ENCODE assay signal across 8 cellular contexts in the genomic region with DNA sequence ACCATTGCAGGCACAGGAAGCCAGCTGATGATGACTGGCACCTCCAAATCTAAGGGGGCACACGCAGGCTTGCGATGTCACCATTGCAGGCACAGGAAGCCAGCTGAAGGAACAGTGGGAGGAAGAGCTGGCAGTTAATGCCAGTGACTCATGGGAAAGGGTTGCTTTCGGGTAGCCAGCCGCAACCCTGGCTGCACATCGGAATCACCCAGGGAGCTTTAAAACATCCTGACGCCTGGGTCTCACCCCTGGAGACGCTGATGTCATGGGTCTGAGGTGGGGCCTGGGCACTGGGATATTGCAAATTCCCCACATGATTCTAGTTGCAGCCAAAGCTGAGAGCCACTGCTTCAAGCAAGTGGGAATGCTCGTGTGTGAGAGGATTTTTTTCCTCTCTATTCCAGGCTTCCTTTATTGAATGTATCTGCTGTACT. TPM values are rescaled to one million over a fixed set of nuclear protein-coding genes. Genes with fewer than 3 reads are reported as not detected.
DNase-seq lines count a peak whose midpoint lies in the region; ATAC-seq and TF ChIP-seq lines count a peak whose summit lies in the region.

No MANE protein-coding gene starts in this region.

- H3K36me3 ChIP-seq in CD8-positive, alpha-beta T cell (ENCODE audit: insufficient read depth, low read length): no peaks in the 10 kb centered on the region
- H3K36me3 ChIP-seq in H7 (replicated peaks; ENCODE audit: control insufficient read depth, insufficient read depth, low read length): no peaks in the 10 kb centered on the region

- H3K27me3 Mint-ChIP-seq in CD8-positive, alpha-beta T cell (ENCODE audit: low read depth): no peaks in the 10 kb centered on the region

- peak; percentile 75 for ATAC-seq in CD8-positive, alpha-beta T cell
- ATAC-seq in GM19324 (IDR thresholded peaks at IDR 0.05; ENCODE audit: low FRiP score, unreplicated experiment): no peak

- CTCF ChIA-PET in CD8-positive, alpha-beta T cell (lab: Charles Lee): interaction anchor here (0.6 to 10.3 kb wide), 6 partner anchors 10 to 779 kb away, joined by 3 to 233 read pairs (median 105); a partner anchor contains a TSS

- H3K27ac Mint-ChIP-seq in CD8-positive, alpha-beta T cell: no peak overlapping the region

- peaks cover 62% of the 10 kb centered on the region for H3K4me1 Mint-ChIP-seq in CD8-positive, alpha-beta T cell (ENCODE audit: low read depth)

- no peaks in the 10 kb centered on the region for H3K27me3 ChIP-seq in CD8-positive, alpha-beta T cell (ENCODE audit: insufficient read depth, low read length)
- H3K27me3 ChIP-seq in H7 (ENCODE audit: control insufficient read depth, insufficient read depth, low read length): no peaks in the 10 kb centered on the region

- intact Hi-C loops in CD8-positive, alpha-beta T cell (cut with DNase I, micrococcal nuclease): no loop called here
- intact Hi-C loops in posterior vena cava (cut with DNase I): no loop called here

- no peaks in the 10 kb centered on the region for H3K36me3 Mint-ChIP-seq in CD8-positive, alpha-beta T cell

- TF ChIP-seq CTCF in CD8-positive, alpha-beta T cell (IDR thresholded peaks at IDR 0.05): no peak
- TF ChIP-seq CTCF in fibroblast of mammary gland (conservative IDR thresholded peaks at IDR 0.05; ENCODE audit: control insufficient read depth, insufficient read depth, low read depth, low read length): no peak

- H3K9me3 ChIP-seq in CD8-positive, alpha-beta T cell (ENCODE audit: low read length): no peaks in the 10 kb centered on the region

- peaks cover 44% of the 10 kb centered on the region for H3K4me1 ChIP-seq in CD8-positive, alpha-beta T cell (ENCODE audit: insufficient read depth, low read length)

- POLR2A ChIA-PET in CD8-positive, alpha-beta T cell (lab: Charles Lee): interaction anchor here (8.0 kb wide), 1 partner anchor 10 kb away, joined by 61 read pairs; no protein-coding TSS in a partner anchor

- H3K27ac ChIP-seq in CD8-positive, alpha-beta T cell (ENCODE audit: low read depth, low read length): no peak overlapping the region

- no peak overlapping the region for H3K4me3 Mint-ChIP-seq in CD8-positive, alpha-beta T cell

- no peak overlapping the region for H3K4me3 ChIP-seq in CD8-positive, alpha-beta T cell (ENCODE audit: low read depth, low read length)
- H3K4me3 ChIP-seq in fibroblast of mammary gland (ENCODE audit: control insufficient read depth, low read depth, low read length) (no peak overlapping the region), H7 (ENCODE audit: insufficient read depth, low read depth, low read length) (no peak overlapping the region)

- no peaks in the 10 kb centered on the region for H3K9me3 Mint-ChIP-seq in CD8-positive, alpha-beta T cell

- peak in 2 of 7 experiments; percentile 23 to 37 for DNase-seq in CD8-positive, alpha-beta T cell
- DNase-seq in RPMI7951 (ENCODE audit: low read depth) (peak; percentile 95), fibroblast of mammary gland (ENCODE audit: low read depth) (peak; percentile 97), posterior vena cava (ENCODE audit: low spot score) (peak; percentile 96), germinal center (ENCODE audit: low spot score) (no peak), H7 (no peak), NCI-H2107 treated with DMSO at 0.1 percent for 48 hours (lab: John Stamatoyannopoulos, UW; ENCODE audit: unreplicated experiment) (no peak)

RNA-seq across cellular contexts. Expression of a gene that starts 16.1 kb away (rescaled TPM):
- total RNA-seq in CD8-positive, alpha-beta T cell: not detected
- total RNA-seq in RPMI7951 (2014; rRNA removed; shearing (Covaris generic)): 0.24 TPM in 1 of 2 replicates, not detected in the other
- total RNA-seq in posterior vena cava: not detected
- not detected in 2 replicates for total RNA-seq in H7 (2014; rRNA removed; shearing (Covaris generic))

RNA-seq across cellular contexts. Expression of a gene that starts 49.5 kb away (rescaled TPM):
- 10 to 100 TPM; 25.6 to 30.5 TPM for total RNA-seq in CD8-positive, alpha-beta T cell
- total RNA-seq in RPMI7951 (2014; rRNA removed; shearing (Covaris generic)): 23.1 and 24.5 TPM in 2 replicates
- total RNA-seq in posterior vena cava: 10 to 100 TPM; 17.0 to 20.6 TPM
- total RNA-seq in H7 (2014; rRNA removed; shearing (Covaris generic)): 24.3 and 33.1 TPM in 2 replicates

RNA-seq across cellular contexts. Expression of a gene that starts 49.6 kb away (rescaled TPM):
- 1 to 10 TPM; 3.1 to 3.3 TPM for total RNA-seq in CD8-positive, alpha-beta T cell
- 22.5 and 22.6 TPM in 2 replicates for total RNA-seq in RPMI7951 (2014; rRNA removed; shearing (Covaris generic))
- total RNA-seq in posterior vena cava: 10 to 100 TPM; 23.3 to 29.6 TPM
- total RNA-seq in H7 (2014; rRNA removed; shearing (Covaris generic)): 8.0 and 11.5 TPM in 2 replicates

Comparison
In these comparisons a context has a peak if more than half of its experiments do, and no peak if none do; other contexts are left out.
1. DNase-seq: peak in RPMI7951 (single experiment), fibroblast of mammary gland (single experiment) and posterior vena cava (single experiment); none in germinal center (single experiment), H7 (single experiment) and NCI-H2107 treated with DMSO at 0.1 percent for 48 hours (single experiment).